ENCODE assay signal across 28 cellular contexts in genomic region chr20:7291319-7291943, GRCh38.
"Had no signal": no experiment of that assay in that cellular context is flagged by ENCODE, and none has a peak within 500 bp of the region (broad histone marks: within the 10 kb centered on the region; RNA-seq: fewer than 3 reads in every experiment).

No MANE protein-coding gene starts in this region.

- H3K4me3 ChIP-seq: colonic mucosa, gastrocnemius medialis, left ventricle myocardium inferior, lung, mucosa of descending colon, sigmoid colon, smooth muscle cell, uterus had no signal

- FAIRE-seq: TTC549 had no signal

- H3K4me2 ChIP-seq: smooth muscle cell had no signal

- H3K4me1 ChIP-seq: colonic mucosa, left ventricle myocardium inferior, sigmoid colon, uterus had no signal

- DNase-seq: activated CD4-positive, alpha-beta memory T cell treated with anti-CD3 and anti-CD28 coated beads, Interleukin-2, amount 10 ng/mL, durations not matched to agents 7 days and 5 days; activated CD4-positive, alpha-beta T cell treated with anti-CD3 and anti-CD28 coated beads, Interleukin-2, amount 10 ng/mL, durations not matched to agents 7 days and 5 days; activated CD4-positive, CD25-positive, alpha-beta regulatory T cell treated with anti-CD3 and anti-CD28 coated beads, Interleukin-2, amount 50 U/mL, for 72 hours; activated effector memory CD4-positive, alpha-beta T cell treated with Interleukin-2 at 50 U/mL for 16 hours; activated naive CD4-positive, alpha-beta T cell treated with Interleukin-2 at 50 U/mL for 16 hours; activated T-cell treated with anti-CD3 and anti-CD28 coated beads, Interleukin-2, amount 50 U/mL, for 48 hours; anterior cingulate cortex; cerebellar nuclear complex; colonic mucosa; effector CD8-positive, alpha-beta T cell; erythroblast; gastrocnemius medialis; glutamatergic neuron; left ventricle myocardium inferior; mucosa of descending colon; retina; sigmoid colon; stimulated activated CD4-positive, alpha-beta T cell treated with anti-CD3 and anti-CD28 coated beads, Interleukin-1b, Interleukin-23, amount 100 ng/mL, for 48 hours; stimulated activated CD4-positive, alpha-beta T cell treated with anti-CD3 and anti-CD28 coated beads, Interleukin-4, amount 100 ng/mL, for 4 hours; stimulated activated CD8-positive, alpha-beta memory T cell treated with anti-CD3 and anti-CD28 coated beads, Interleukin-4, amount 100 ng/mL, for 48 hours; stimulated activated naive CD8-positive, alpha-beta T cell treated with anti-CD3 and anti-CD28 coated beads, Interleukin-15, amount 100 ng/mL, for 72 hours; substantia nigra; uterus; WERI-Rb-1 had no signal

- H3K27me3 ChIP-seq: colonic mucosa, gastrocnemius medialis, sigmoid colon, uterus had no signal

- H3K36me3 ChIP-seq: colonic mucosa, gastrocnemius medialis, left ventricle myocardium inferior, neutrophil, sigmoid colon, uterus, WERI-Rb-1 had no signal

- H3K9me3 ChIP-seq: colonic mucosa, gastrocnemius medialis, left ventricle myocardium inferior, mucosa of descending colon, neutrophil, sigmoid colon, uterus had no signal

- H3K27ac ChIP-seq: colonic mucosa, gastrocnemius medialis, left ventricle myocardium inferior, neutrophil, sigmoid colon, uterus, WERI-Rb-1 had no signal
